ENCODE assay signal across 8 cellular contexts in the genomic region with DNA sequence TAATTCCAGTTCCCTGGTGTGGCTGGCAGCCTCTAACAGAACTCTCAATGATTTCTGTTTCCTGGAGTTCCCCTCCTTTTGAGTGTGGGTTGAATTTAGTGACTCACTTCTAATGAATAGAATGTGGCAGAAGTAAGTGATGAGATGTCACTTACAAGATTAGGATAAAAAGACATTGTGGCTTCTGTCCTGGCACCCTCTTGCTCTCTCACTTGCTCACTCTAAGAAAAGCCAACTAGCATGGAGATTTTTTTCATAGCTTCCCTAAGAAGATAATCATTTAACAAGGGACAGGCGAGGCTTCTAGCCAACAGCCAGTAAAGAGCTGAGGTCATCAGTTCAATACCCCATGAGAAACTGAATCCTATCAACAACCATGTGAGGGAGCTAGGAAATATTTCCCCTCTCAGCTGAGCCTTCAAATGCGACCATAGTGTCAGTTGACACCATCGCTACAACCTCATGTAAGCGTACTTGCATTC.
DNase-seq lines count a peak whose midpoint lies in the region; ATAC-seq and TF ChIP-seq lines count a peak whose summit lies in the region.

No MANE protein-coding gene starts in this region.

- no peaks in the 10 kb centered on the region for H3K27me3 ChIP-seq in HUES48 (ENCODE audit: control insufficient read depth, insufficient read depth, low read length)
- H3K27me3 ChIP-seq in naive thymus-derived CD4-positive, alpha-beta T cell (ENCODE audit: control insufficient read depth in 2 of 2, insufficient read depth in 2 of 2, low read length in 2 of 2) = no peaks in the 10 kb centered on the region

- no peak for TF ChIP-seq CTCF in cardiac fibroblast (IDR thresholded peaks at IDR 0.05; ENCODE audit: low read depth, low read length)

- intact Hi-C loops in naive thymus-derived CD4-positive, alpha-beta T cell (cut with micrococcal nuclease) = loop anchor here in 1 of 2 donors (1.0 kb wide), 1 partner anchor 57 kb away; no protein-coding TSS in a partner anchor

- no peaks in the 10 kb centered on the region for H3K36me3 Mint-ChIP-seq in naive thymus-derived CD4-positive, alpha-beta T cell
- H3K36me3 Mint-ChIP-seq in naive thymus-derived CD8-positive, alpha-beta T cell = no peaks in the 10 kb centered on the region

- H3K9ac ChIP-seq in HUES48 (ENCODE audit: low read depth, low read length) = no peak overlapping the region

- no peak for ATAC-seq in GM19324 (IDR thresholded peaks at IDR 0.05; ENCODE audit: low FRiP score, unreplicated experiment)
- ATAC-seq in naive thymus-derived CD4-positive, alpha-beta T cell = no peak
- no peak for ATAC-seq in naive thymus-derived CD8-positive, alpha-beta T cell

- H3K4me3 ChIP-seq in HUES48 (ENCODE audit: low read depth, low read length) (no peak overlapping the region), cardiac fibroblast (replicated peaks in 1 of 2; ENCODE audit: low read depth in 2 of 2, low read length in 2 of 2) (no peak overlapping the region)
- H3K4me3 ChIP-seq in naive thymus-derived CD4-positive, alpha-beta T cell (ENCODE audit: low read length) = no peak overlapping the region

- DNase-seq in stimulated activated CD4-positive, alpha-beta T cell treated with anti-CD3 and anti-CD28 coated beads, Interleukin-1b, Interleukin-23, amount 100 ng/mL, for 48 hours = peak; percentile 25
- DNase-seq in stimulated activated CD4-positive, alpha-beta T cell treated with anti-CD3 and anti-CD28 coated beads, Interleukin-2, amount 100 ng/mL, for 24 hours = no peak
- peak; percentile 74 to 82 for DNase-seq in cardiac fibroblast (ENCODE audit: low read depth in 2 of 2)
- no peak for DNase-seq in NCI-H1048 (lab: John Stamatoyannopoulos, UW)
- DNase-seq in naive thymus-derived CD4-positive, alpha-beta T cell = no peak
- DNase-seq in naive thymus-derived CD8-positive, alpha-beta T cell = no peak

- no peaks in the 10 kb centered on the region for H3K9me3 ChIP-seq in HUES48 (ENCODE audit: control insufficient read depth, insufficient read depth, low read length)
- H3K9me3 ChIP-seq in naive thymus-derived CD4-positive, alpha-beta T cell (ENCODE audit: control insufficient read depth in 2 of 3, low read length in 3 of 3) = no peaks in the 10 kb centered on the region

- no peak overlapping the region for H3K4me3 Mint-ChIP-seq in naive thymus-derived CD4-positive, alpha-beta T cell
- no peak overlapping the region for H3K4me3 Mint-ChIP-seq in naive thymus-derived CD8-positive, alpha-beta T cell

- POLR2A ChIA-PET in naive thymus-derived CD4-positive, alpha-beta T cell (lab: Charles Lee) = no interaction called here
- POLR2A ChIA-PET in naive thymus-derived CD8-positive, alpha-beta T cell (lab: Charles Lee) = no interaction called here

- H3K4me1 Mint-ChIP-seq in naive thymus-derived CD4-positive, alpha-beta T cell = peaks cover 0 to 14% (median 0%) of the 10 kb centered on the region in 7 donors
- H3K4me1 Mint-ChIP-seq in naive thymus-derived CD8-positive, alpha-beta T cell = no peaks in the 10 kb centered on the region

- H3K27ac Mint-ChIP-seq in naive thymus-derived CD4-positive, alpha-beta T cell = peak overlapping the region in 1 of 9 donors; percentile 68
- H3K27ac Mint-ChIP-seq in naive thymus-derived CD8-positive, alpha-beta T cell = no peak overlapping the region

- H3K9me3 Mint-ChIP-seq in naive thymus-derived CD4-positive, alpha-beta T cell = peaks cover 0 to 9% (median 0%) of the 10 kb centered on the region in 11 donors
- peaks cover 0 to 15% (median 1%) of the 10 kb centered on the region in 9 donors for H3K9me3 Mint-ChIP-seq in naive thymus-derived CD8-positive, alpha-beta T cell

- no peaks in the 10 kb centered on the region for H3K27me3 Mint-ChIP-seq in naive thymus-derived CD4-positive, alpha-beta T cell
- peaks cover 0 to 1% (median 0%) of the 10 kb centered on the region in 5 donors for H3K27me3 Mint-ChIP-seq in naive thymus-derived CD8-positive, alpha-beta T cell

- H3K36me3 ChIP-seq in HUES48 (ENCODE audit: control insufficient read depth, insufficient read depth, low read length) = no peaks in the 10 kb centered on the region
- H3K36me3 ChIP-seq in naive thymus-derived CD4-positive, alpha-beta T cell (ENCODE audit: control insufficient read depth in 2 of 3, insufficient read depth in 3 of 3, low read length in 3 of 3) = no peaks in the 10 kb centered on the region

- H3K4me1 ChIP-seq in HUES48 (ENCODE audit: control insufficient read depth, insufficient read depth, low read length) = no peaks in the 10 kb centered on the region
- H3K4me1 ChIP-seq in naive thymus-derived CD4-positive, alpha-beta T cell (ENCODE audit: control insufficient read depth in 2 of 2, insufficient read depth in 2 of 2, low read length in 2 of 2) = no peaks in the 10 kb centered on the region

- H3K27ac ChIP-seq in HUES48 (ENCODE audit: low read depth, low read length) = peak overlapping the region; percentile 65
- H3K27ac ChIP-seq in naive thymus-derived CD4-positive, alpha-beta T cell (ENCODE audit: low read depth, low read length) = no peak overlapping the region

- CTCF ChIA-PET in naive thymus-derived CD4-positive, alpha-beta T cell (lab: Charles Lee) = no interaction called here

Comparison
In these comparisons a context has a peak if more than half of its experiments do, and no peak if none do; other contexts are left out.
1. DNase-seq: peak in stimulated activated CD4-positive, alpha-beta T cell treated with anti-CD3 and anti-CD28 coated beads, Interleukin-1b, Interleukin-23, amount 100 ng/mL, for 48 hours (single experiment) and cardiac fibroblast (2 of 2); none in stimulated activated CD4-positive, alpha-beta T cell treated with anti-CD3 and anti-CD28 coated beads, Interleukin-2, amount 100 ng/mL, for 24 hours (0 of 2), NCI-H1048 (single experiment), naive thymus-derived CD4-positive, alpha-beta T cell (0 of 9) and naive thymus-derived CD8-positive, alpha-beta T cell (0 of 10).